ENCODE assay signal across 1 cellular context in the genomic region with DNA sequence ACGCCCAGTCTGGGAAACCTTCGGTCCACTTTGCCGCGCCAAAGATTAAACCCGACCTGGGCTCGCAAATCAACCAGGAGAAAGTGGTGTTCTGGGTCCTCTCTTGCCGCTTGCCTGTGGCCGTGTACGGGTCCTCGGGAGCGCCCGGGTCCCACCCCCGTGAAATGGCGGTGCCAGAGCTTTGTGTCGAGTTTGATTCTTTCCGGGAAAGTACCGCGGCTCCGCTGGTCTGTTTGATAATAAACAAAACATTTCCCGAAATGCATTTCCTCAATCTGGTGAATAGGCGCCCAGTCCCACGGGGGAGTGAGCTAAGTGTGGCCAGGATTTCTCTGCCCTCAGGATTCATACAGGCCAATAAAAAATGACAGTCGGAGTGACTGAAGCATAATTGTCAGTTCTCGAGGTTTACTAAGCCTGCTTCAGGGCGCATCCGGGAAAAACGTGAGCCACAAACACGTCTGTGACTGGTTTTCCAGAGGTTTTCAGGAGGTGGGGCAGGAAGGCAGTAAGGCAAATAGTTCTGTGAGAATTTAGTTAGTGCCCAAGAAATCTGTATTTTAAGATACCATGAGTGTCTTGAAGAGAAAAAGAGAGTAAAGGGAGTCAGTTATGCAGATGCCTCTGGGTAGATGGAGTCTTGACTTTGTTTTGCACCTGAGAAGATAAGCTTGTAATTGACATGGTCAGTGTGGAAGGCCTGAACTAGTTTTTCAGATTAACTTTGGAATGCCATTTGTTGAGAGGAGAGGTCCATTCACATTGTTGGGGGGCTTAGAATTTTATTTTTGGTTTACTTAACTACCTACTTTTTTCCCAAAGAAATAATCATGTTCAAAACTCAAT.
TF ChIP-seq lines count a peak whose summit lies in the region.

No MANE protein-coding gene starts in this region.

TF ChIP-seq in endothelial cell of umbilical vein, 7 proteins besides CTCF, POLR2A, EP300 and RAD21:
- TF ChIP-seq EZH2 (IDR thresholded peaks at IDR 0.05; ENCODE audit: borderline replicate concordance, low read depth, low read length, severe bottlenecking): no peak
- no peak for TF ChIP-seq MYC (IDR thresholded peaks at IDR 0.05; ENCODE audit: low read depth, low read length)
- no peak for TF ChIP-seq FOS (IDR thresholded peaks at IDR 0.05; ENCODE audit: borderline replicate concordance, insufficient read depth, low read length)
- TF ChIP-seq, protein P1, sequence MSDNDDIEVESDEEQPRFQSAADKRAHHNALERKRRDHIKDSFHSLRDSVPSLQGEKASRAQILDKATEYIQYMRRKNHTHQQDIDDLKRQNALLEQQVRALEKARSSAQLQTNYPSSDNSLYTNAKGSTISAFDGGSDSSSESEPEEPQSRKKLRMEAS (IDR thresholded peaks at IDR 0.05; ENCODE audit: insufficient read depth, insufficient read length): no peak
- no peak for TF ChIP-seq JUN (IDR thresholded peaks at IDR 0.05; ENCODE audit: borderline replicate concordance, insufficient read depth, insufficient read length, low read depth)
- TF ChIP-seq POLR2AphosphoS5 (IDR thresholded peaks at IDR 0.05; ENCODE audit: insufficient read depth, low read depth, low read length): no peak
- no peak for TF ChIP-seq GATA2 (IDR thresholded peaks at IDR 0.05; ENCODE audit: insufficient read depth, insufficient read length, low read depth, low read length)
